1 cellular context compared by ENCODE assay signal in genomic region chr18:45753251-45753650, GRCh38.
TF ChIP-seq lines count a peak whose summit lies in the region.

No MANE protein-coding gene starts in this region.

TF ChIP-seq in IMR-90, 13 proteins besides CTCF, POLR2A, EP300 and RAD21 (continued from another document):
- TF ChIP-seq USF2 (IDR thresholded peaks at IDR 0.05; ENCODE audit: low read depth, low read length) (no peak), CEBPB (IDR thresholded peaks at IDR 0.05; ENCODE audit: low read depth, low read length) (no peak), MAFK (IDR thresholded peaks at IDR 0.05; ENCODE audit: low read depth, low read length) (no peak), MAZ (IDR thresholded peaks at IDR 0.05; ENCODE audit: borderline replicate concordance, low read depth, low read length) (no peak), FOS (IDR thresholded peaks at IDR 0.05; ENCODE audit: low read depth, low read length) (no peak), ELK1 (IDR thresholded peaks at IDR 0.05; ENCODE audit: borderline replicate concordance, low read depth, low read length) (no peak), SMC3 (IDR thresholded peaks at IDR 0.05; ENCODE audit: low read depth, low read length) (no peak)
